Comparison of ENCODE assay signal across 1 cellular context in the genomic region with DNA sequence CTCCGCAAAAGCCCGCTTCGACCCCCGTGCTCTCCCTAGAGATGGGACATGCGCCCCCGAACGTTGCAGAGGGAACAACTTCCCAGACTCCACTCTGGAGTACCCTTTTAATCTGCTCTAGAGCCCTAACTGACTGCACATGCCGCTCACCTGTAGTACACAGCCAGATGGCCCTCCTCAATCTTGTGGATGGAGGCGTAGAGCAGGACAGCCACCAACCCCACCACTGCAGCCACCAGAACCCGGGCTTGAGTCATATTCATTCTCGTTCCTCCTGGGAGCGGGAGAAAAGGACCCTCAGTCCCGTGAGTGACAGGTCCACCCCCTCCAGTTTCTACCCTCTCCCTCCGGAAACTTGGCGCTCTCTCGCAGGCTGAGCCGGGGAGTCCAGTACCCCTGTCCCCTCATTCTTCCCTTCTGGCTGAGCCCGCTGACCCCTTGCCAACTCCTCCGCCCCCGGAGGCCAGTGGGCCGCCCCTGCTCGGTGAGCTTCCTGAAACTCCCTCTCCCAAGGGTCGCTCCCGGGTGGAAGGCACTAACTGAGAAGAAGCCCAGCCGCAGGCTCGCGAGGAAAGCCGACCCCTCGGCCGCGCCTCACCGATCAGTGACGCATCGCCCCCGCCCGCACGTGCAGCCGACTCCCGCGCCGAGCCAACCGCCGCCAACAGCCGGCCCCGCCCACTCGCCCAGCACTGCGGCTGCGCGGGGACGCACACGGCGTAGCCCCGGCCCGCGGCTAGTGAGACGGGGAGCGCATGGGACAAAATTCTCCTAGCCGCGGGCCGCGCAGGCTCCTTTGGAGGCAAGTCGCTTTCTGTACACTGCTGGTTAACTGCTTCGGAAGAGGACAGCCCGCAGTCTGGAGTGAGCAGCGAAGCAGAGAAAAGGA.
TF ChIP-seq lines count a peak whose summit lies in the region.

A gene (minus strand): TSS at position 666 of the 889 bp plus-strand sequence. CDS start 403 bp downstream, at position 263.

TF ChIP-seq in HepG2, 621 proteins besides CTCF, POLR2A, EP300 and RAD21 (continued from another document and continues in another):
- TF ChIP-seq, protein P1, sequence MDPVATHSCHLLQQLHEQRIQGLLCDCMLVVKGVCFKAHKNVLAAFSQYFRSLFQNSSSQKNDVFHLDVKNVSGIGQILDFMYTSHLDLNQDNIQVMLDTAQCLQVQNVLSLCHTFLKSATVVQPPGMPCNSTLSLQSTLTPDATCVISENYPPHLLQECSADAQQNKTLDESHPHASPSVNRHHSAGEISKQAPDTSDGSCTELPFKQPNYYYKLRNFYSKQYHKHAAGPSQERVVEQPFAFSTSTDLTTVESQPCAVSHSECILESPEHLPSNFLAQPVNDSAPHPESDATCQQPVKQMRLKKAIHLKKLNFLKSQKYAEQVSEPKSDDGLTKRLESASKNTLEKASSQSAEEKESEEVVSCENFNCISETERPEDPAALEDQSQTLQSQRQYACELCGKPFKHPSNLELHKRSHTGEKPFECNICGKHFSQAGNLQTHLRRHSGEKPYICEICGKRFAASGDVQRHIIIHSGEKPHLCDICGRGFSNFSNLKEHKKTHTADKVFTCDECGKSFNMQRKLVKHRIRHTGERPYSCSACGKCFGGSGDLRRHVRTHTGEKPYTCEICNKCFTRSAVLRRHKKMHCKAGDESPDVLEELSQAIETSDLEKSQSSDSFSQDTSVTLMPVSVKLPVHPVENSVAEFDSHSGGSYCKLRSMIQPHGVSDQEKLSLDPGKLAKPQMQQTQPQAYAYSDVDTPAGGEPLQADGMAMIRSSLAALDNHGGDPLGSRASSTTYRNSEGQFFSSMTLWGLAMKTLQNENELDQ (CRISPR knock-in tag; IDR thresholded peaks at IDR 0.05; ENCODE audit: borderline replicate concordance), result no peak
- TF ChIP-seq ZNF24 (IDR thresholded peaks at IDR 0.05), result 0 out of 2 replicates have a peak, but pooled peaks have one; percentile 13
- peak; percentile 33; the same call in 1 of the 2 replicates for TF ChIP-seq MEF2D (CRISPR knock-in tag; IDR thresholded peaks at IDR 0.05)
- no peak for TF ChIP-seq MIER2 (CRISPR knock-in tag; IDR thresholded peaks at IDR 0.05)
- no peak for TF ChIP-seq NFE2 (CRISPR knock-in tag; IDR thresholded peaks at IDR 0.05)
- TF ChIP-seq SMAD3 (CRISPR knock-in tag; IDR thresholded peaks at IDR 0.05), result no peak; the same call in 1 of the 2 replicates
- TF ChIP-seq HNF4G (IDR thresholded peaks at IDR 0.05; ENCODE audit: borderline replicate concordance, low read depth, low read length), result 0 out of 2 replicates have a peak, but pooled peaks have one; percentile 12
- TF ChIP-seq HNF4G (CRISPR knock-in tag; IDR thresholded peaks at IDR 0.05; ENCODE audit: borderline replicate concordance, low read depth), result no peak
- TF ChIP-seq FOXA3 (CRISPR knock-in tag; IDR thresholded peaks at IDR 0.05), result peak; percentile 51
- TF ChIP-seq, protein P2, sequence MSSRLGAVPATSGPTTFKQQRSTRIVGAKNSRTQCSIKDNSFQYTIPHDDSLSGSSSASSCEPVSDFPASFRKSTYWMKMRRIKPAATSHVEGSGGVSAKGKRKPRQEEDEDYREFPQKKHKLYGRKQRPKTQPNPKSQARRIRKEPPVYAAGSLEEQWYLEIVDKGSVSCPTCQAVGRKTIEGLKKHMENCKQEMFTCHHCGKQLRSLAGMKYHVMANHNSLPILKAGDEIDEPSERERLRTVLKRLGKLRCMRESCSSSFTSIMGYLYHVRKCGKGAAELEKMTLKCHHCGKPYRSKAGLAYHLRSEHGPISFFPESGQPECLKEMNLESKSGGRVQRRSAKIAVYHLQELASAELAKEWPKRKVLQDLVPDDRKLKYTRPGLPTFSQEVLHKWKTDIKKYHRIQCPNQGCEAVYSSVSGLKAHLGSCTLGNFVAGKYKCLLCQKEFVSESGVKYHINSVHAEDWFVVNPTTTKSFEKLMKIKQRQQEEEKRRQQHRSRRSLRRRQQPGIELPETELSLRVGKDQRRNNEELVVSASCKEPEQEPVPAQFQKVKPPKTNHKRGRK (CRISPR knock-in tag; IDR thresholded peaks at IDR 0.05), result no peak
- TF ChIP-seq ELF1 (CRISPR knock-in tag; IDR thresholded peaks at IDR 0.05), result peak; percentile 43; the same call in 1 of the 2 replicates
- no peak; the same call in 1 of the 2 replicates for TF ChIP-seq SRY (CRISPR knock-in tag; IDR thresholded peaks at IDR 0.05)
- TF ChIP-seq CCDC6 (CRISPR knock-in tag; IDR thresholded peaks at IDR 0.05), result peak; percentile 89; the same call in 1 of the 2 replicates
- TF ChIP-seq, protein P3, sequence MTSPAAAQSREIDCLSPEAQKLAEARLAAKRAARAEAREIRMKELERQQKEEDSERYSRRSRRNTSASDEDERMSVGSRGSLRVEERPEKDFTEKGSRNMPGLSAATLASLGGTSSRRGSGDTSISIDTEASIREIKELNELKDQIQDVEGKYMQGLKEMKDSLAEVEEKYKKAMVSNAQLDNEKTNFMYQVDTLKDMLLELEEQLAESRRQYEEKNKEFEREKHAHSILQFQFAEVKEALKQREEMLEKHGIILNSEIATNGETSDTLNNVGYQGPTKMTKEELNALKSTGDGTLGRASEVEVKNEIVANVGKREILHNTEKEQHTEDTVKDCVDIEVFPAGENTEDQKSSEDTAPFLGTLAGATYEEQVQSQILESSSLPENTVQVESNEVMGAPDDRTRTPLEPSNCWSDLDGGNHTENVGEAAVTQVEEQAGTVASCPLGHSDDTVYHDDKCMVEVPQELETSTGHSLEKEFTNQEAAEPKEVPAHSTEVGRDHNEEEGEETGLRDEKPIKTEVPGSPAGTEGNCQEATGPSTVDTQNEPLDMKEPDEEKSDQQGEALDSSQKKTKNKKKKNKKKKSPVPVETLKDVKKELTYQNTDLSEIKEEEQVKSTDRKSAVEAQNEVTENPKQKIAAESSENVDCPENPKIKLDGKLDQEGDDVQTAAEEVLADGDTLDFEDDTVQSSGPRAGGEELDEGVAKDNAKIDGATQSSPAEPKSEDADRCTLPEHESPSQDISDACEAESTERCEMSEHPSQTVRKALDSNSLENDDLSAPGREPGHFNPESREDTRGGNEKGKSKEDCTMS (CRISPR knock-in tag; conservative IDR thresholded peaks at IDR 0.05), result no peak
- TF ChIP-seq SNRNP70 (IDR thresholded peaks at IDR 0.05; ENCODE audit: low read depth, low read length), result no peak
- TF ChIP-seq GTF2F1 (IDR thresholded peaks at IDR 0.05; ENCODE audit: low read length), result no peak
- TF ChIP-seq ARNTL (CRISPR knock-in tag; IDR thresholded peaks at IDR 0.05), result peak; percentile 85
- TF ChIP-seq HNRNPLL (IDR thresholded peaks at IDR 0.05; ENCODE audit: low read depth, low read length, poor library complexity, severe bottlenecking), result peak; percentile 97
- TF ChIP-seq DMAP1 (CRISPR knock-in tag; IDR thresholded peaks at IDR 0.05), result peak; percentile 89
- no peak for TF ChIP-seq CHD4 (IDR thresholded peaks at IDR 0.05; ENCODE audit: borderline replicate concordance, low read length)
- no peak for TF ChIP-seq RBAK (CRISPR knock-in tag; IDR thresholded peaks at IDR 0.05)
- TF ChIP-seq KDM6A (CRISPR knock-in tag; IDR thresholded peaks at IDR 0.05; ENCODE audit: low read depth), result no peak
- no peak for TF ChIP-seq PHB2 (IDR thresholded peaks at IDR 0.05; ENCODE audit: partially characterized antibody)
- TF ChIP-seq KDM2A (CRISPR knock-in tag; IDR thresholded peaks at IDR 0.05; ENCODE audit: borderline replicate concordance, low read depth), result peak; percentile 86
- TF ChIP-seq ZNF766 (CRISPR knock-in tag; IDR thresholded peaks at IDR 0.05; ENCODE audit: borderline replicate concordance), result peak; percentile 91
- peak; percentile 78; the same call in 1 of the 2 replicates for TF ChIP-seq SIN3A (IDR thresholded peaks at IDR 0.05; ENCODE audit: borderline replicate concordance, low read depth, low read length)
- TF ChIP-seq MTA1 (CRISPR knock-in tag; IDR thresholded peaks at IDR 0.05; ENCODE audit: borderline replicate concordance), result peak; percentile 85; the same call in 1 of the 2 replicates
- TF ChIP-seq ZSCAN30 (CRISPR knock-in tag; IDR thresholded peaks at IDR 0.05), result no peak; the same call in 1 of the 2 replicates
- TF ChIP-seq, protein P4, sequence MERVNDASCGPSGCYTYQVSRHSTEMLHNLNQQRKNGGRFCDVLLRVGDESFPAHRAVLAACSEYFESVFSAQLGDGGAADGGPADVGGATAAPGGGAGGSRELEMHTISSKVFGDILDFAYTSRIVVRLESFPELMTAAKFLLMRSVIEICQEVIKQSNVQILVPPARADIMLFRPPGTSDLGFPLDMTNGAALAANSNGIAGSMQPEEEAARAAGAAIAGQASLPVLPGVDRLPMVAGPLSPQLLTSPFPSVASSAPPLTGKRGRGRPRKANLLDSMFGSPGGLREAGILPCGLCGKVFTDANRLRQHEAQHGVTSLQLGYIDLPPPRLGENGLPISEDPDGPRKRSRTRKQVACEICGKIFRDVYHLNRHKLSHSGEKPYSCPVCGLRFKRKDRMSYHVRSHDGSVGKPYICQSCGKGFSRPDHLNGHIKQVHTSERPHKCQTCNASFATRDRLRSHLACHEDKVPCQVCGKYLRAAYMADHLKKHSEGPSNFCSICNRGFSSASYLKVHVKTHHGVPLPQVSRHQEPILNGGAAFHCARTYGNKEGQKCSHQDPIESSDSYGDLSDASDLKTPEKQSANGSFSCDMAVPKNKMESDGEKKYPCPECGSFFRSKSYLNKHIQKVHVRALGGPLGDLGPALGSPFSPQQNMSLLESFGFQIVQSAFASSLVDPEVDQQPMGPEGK (CRISPR knock-in tag; IDR thresholded peaks at IDR 0.05), result peak; percentile 69
- peak; percentile 77 for TF ChIP-seq PHF5A (CRISPR knock-in tag; IDR thresholded peaks at IDR 0.05; ENCODE audit: low read depth, unreplicated experiment)
- TF ChIP-seq, protein P5, sequence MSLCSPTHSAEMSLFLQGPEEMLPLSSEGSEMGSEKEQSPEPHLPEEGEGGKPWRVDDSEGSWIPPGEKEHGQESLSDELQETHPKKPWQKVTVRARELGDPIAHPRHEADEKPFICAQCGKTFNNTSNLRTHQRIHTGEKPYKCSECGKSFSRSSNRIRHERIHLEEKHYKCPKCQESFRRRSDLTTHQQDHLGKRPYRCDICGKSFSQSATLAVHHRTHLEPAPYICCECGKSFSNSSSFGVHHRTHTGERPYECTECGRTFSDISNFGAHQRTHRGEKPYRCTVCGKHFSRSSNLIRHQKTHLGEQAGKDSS (CRISPR knock-in tag; IDR thresholded peaks at IDR 0.05; ENCODE audit: borderline replicate concordance, low read depth), result peak; percentile 31; the same call in 1 of the 2 replicates
- TF ChIP-seq, protein P6, sequence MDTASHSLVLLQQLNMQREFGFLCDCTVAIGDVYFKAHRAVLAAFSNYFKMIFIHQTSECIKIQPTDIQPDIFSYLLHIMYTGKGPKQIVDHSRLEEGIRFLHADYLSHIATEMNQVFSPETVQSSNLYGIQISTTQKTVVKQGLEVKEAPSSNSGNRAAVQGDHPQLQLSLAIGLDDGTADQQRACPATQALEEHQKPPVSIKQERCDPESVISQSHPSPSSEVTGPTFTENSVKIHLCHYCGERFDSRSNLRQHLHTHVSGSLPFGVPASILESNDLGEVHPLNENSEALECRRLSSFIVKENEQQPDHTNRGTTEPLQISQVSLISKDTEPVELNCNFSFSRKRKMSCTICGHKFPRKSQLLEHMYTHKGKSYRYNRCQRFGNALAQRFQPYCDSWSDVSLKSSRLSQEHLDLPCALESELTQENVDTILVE (CRISPR knock-in tag; IDR thresholded peaks at IDR 0.05), result no peak; the same call in none of the 2 replicates
- no peak for TF ChIP-seq ZFAT (CRISPR knock-in tag; conservative IDR thresholded peaks at IDR 0.05)
- no peak for TF ChIP-seq ZNF337 (CRISPR knock-in tag; IDR thresholded peaks at IDR 0.05; ENCODE audit: borderline replicate concordance, low read depth)
- peak; percentile 40 for TF ChIP-seq TBL1XR1 (IDR thresholded peaks at IDR 0.05; ENCODE audit: borderline replicate concordance, low read length, partially characterized antibody)
- TF ChIP-seq JUN (CRISPR knock-in tag; IDR thresholded peaks at IDR 0.05), result no peak; the same call in 1 of the 2 replicates
- TF ChIP-seq NRL (CRISPR knock-in tag; IDR thresholded peaks at IDR 0.05; ENCODE audit: borderline replicate concordance), result no peak; the same call in 1 of the 2 replicates
- TF ChIP-seq KLF13 (CRISPR knock-in tag; IDR thresholded peaks at IDR 0.05), result no peak
- 0 out of 2 replicates have a peak, but pooled peaks have one; percentile 35 for TF ChIP-seq ZNF747 (CRISPR knock-in tag; IDR thresholded peaks at IDR 0.05; ENCODE audit: borderline replicate concordance)
- TF ChIP-seq RCOR2 (CRISPR knock-in tag; IDR thresholded peaks at IDR 0.05), result no peak
- TF ChIP-seq ZBTB3 (CRISPR knock-in tag; IDR thresholded peaks at IDR 0.05; ENCODE audit: borderline replicate concordance, low read depth), result peak; percentile 83; the same call in 1 of the 2 replicates
- 0 out of 2 replicates have a peak, but pooled peaks have one; percentile 67 for TF ChIP-seq ZNF891 (CRISPR knock-in tag; IDR thresholded peaks at IDR 0.05)
- no peak for TF ChIP-seq NFE2L2 (IDR thresholded peaks at IDR 0.05; ENCODE audit: low read length)
- TF ChIP-seq ZNF292 (CRISPR knock-in tag; IDR thresholded peaks at IDR 0.05; ENCODE audit: borderline replicate concordance, low read depth), result no peak
- TF ChIP-seq HHEX (CRISPR knock-in tag; IDR thresholded peaks at IDR 0.05), result no peak
- peak; percentile 84; the same call in 1 of the 2 replicates for TF ChIP-seq TMF1 (CRISPR knock-in tag; IDR thresholded peaks at IDR 0.05; ENCODE audit: low read depth)
- no peak for TF ChIP-seq RFX5 (IDR thresholded peaks at IDR 0.05; ENCODE audit: low read depth, low read length)
- TF ChIP-seq ZNF225 (CRISPR knock-in tag; IDR thresholded peaks at IDR 0.05), result no peak
- TF ChIP-seq, protein P7, sequence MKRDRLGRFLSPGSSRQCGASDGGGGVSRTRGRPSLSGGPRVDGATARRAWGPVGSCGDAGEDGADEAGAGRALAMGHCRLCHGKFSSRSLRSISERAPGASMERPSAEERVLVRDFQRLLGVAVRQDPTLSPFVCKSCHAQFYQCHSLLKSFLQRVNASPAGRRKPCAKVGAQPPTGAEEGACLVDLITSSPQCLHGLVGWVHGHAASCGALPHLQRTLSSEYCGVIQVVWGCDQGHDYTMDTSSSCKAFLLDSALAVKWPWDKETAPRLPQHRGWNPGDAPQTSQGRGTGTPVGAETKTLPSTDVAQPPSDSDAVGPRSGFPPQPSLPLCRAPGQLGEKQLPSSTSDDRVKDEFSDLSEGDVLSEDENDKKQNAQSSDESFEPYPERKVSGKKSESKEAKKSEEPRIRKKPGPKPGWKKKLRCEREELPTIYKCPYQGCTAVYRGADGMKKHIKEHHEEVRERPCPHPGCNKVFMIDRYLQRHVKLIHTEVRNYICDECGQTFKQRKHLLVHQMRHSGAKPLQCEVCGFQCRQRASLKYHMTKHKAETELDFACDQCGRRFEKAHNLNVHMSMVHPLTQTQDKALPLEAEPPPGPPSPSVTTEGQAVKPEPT (CRISPR knock-in tag; IDR thresholded peaks at IDR 0.05; ENCODE audit: low read depth), result no peak
- TF ChIP-seq DPF2 (CRISPR knock-in tag; IDR thresholded peaks at IDR 0.05; ENCODE audit: borderline replicate concordance, low read depth), result no peak
- TF ChIP-seq GABPB1 (CRISPR knock-in tag; IDR thresholded peaks at IDR 0.05), result peak; percentile 80
- no peak for TF ChIP-seq ZFP41 (CRISPR knock-in tag; IDR thresholded peaks at IDR 0.05; ENCODE audit: borderline replicate concordance)
- TF ChIP-seq RBM39 (IDR thresholded peaks at IDR 0.05; ENCODE audit: low read depth, low read length, poor library complexity, severe bottlenecking), result peak; percentile 82
- TF ChIP-seq ZNF678 (CRISPR knock-in tag; IDR thresholded peaks at IDR 0.05), result no peak
